2 cellular contexts compared by ENCODE assay signal in the genomic region with DNA sequence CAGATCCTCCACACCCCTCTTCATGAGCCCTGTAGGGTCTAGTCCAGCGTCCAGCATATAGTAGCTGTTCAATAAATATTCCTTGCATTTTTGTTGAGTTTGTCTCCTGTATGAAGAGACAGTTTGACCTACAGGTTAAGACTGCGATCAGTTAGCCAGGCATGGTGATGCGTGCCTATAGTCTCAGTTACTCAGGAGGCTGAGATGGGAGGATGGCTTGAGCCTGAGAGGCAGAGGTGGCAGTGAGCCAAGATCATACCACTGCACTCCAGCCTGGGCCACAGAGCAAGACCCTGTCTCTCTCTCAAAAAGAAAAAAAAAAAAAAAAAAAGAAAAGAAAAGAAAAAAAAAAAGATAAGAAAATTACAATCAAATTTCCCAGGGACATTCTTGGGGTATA.
TF ChIP-seq lines count a peak whose summit lies in the region.

No MANE protein-coding gene starts in this region.

TF ChIP-seq in liver, 16 proteins besides CTCF, POLR2A, EP300 and RAD21:
- TF ChIP-seq GABPA (IDR thresholded peaks at IDR 0.05 in 1 of 2, conservative IDR thresholded peaks at IDR 0.05 in 1 of 2), result no peak
- no peak for TF ChIP-seq TAF1 (conservative IDR thresholded peaks at IDR 0.05)
- no peak for TF ChIP-seq HNF4A (conservative IDR thresholded peaks at IDR 0.05)
- no peak for TF ChIP-seq EGR1 (IDR thresholded peaks at IDR 0.05; ENCODE audit: low read depth in 2 of 2)
- no peak for TF ChIP-seq HNF4G (IDR thresholded peaks at IDR 0.05)
- TF ChIP-seq JUND (IDR thresholded peaks at IDR 0.05), result no peak
- TF ChIP-seq, protein P1, sequence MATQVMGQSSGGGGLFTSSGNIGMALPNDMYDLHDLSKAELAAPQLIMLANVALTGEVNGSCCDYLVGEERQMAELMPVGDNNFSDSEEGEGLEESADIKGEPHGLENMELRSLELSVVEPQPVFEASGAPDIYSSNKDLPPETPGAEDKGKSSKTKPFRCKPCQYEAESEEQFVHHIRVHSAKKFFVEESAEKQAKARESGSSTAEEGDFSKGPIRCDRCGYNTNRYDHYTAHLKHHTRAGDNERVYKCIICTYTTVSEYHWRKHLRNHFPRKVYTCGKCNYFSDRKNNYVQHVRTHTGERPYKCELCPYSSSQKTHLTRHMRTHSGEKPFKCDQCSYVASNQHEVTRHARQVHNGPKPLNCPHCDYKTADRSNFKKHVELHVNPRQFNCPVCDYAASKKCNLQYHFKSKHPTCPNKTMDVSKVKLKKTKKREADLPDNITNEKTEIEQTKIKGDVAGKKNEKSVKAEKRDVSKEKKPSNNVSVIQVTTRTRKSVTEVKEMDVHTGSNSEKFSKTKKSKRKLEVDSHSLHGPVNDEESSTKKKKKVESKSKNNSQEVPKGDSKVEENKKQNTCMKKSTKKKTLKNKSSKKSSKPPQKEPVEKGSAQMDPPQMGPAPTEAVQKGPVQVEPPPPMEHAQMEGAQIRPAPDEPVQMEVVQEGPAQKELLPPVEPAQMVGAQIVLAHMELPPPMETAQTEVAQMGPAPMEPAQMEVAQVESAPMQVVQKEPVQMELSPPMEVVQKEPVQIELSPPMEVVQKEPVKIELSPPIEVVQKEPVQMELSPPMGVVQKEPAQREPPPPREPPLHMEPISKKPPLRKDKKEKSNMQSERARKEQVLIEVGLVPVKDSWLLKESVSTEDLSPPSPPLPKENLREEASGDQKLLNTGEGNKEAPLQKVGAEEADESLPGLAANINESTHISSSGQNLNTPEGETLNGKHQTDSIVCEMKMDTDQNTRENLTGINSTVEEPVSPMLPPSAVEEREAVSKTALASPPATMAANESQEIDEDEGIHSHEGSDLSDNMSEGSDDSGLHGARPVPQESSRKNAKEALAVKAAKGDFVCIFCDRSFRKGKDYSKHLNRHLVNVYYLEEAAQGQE (IDR thresholded peaks at IDR 0.05), result no peak
- TF ChIP-seq SP1 (IDR thresholded peaks at IDR 0.05), result no peak
- TF ChIP-seq, protein P2, sequence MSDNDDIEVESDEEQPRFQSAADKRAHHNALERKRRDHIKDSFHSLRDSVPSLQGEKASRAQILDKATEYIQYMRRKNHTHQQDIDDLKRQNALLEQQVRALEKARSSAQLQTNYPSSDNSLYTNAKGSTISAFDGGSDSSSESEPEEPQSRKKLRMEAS (IDR thresholded peaks at IDR 0.05), result no peak
- TF ChIP-seq, protein P3, sequence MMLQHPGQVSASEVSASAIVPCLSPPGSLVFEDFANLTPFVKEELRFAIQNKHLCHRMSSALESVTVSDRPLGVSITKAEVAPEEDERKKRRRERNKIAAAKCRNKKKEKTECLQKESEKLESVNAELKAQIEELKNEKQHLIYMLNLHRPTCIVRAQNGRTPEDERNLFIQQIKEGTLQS (IDR thresholded peaks at IDR 0.05), result no peak
- TF ChIP-seq FOXA1 (IDR thresholded peaks at IDR 0.05), result no peak
- TF ChIP-seq RXRA (IDR thresholded peaks at IDR 0.05), result no peak
- TF ChIP-seq, protein P4, sequence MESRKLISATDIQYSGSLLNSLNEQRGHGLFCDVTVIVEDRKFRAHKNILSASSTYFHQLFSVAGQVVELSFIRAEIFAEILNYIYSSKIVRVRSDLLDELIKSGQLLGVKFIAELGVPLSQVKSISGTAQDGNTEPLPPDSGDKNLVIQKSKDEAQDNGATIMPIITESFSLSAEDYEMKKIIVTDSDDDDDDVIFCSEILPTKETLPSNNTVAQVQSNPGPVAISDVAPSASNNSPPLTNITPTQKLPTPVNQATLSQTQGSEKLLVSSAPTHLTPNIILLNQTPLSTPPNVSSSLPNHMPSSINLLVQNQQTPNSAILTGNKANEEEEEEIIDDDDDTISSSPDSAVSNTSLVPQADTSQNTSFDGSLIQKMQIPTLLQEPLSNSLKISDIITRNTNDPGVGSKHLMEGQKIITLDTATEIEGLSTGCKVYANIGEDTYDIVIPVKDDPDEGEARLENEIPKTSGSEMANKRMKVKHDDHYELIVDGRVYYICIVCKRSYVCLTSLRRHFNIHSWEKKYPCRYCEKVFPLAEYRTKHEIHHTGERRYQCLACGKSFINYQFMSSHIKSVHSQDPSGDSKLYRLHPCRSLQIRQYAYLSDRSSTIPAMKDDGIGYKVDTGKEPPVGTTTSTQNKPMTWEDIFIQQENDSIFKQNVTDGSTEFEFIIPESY (IDR thresholded peaks at IDR 0.05), result no peak
- TF ChIP-seq YY1 (IDR thresholded peaks at IDR 0.05), result no peak
- no peak for TF ChIP-seq FOXA2 (IDR thresholded peaks at IDR 0.05)
- no peak for TF ChIP-seq NR2F2 (IDR thresholded peaks at IDR 0.05)

TF ChIP-seq in HepG2, 621 proteins besides CTCF, POLR2A, EP300 and RAD21:
- TF ChIP-seq SPEN (CRISPR knock-in tag; IDR thresholded peaks at IDR 0.05; ENCODE audit: low read depth), result no peak
- no peak for TF ChIP-seq ZNF451 (CRISPR knock-in tag; IDR thresholded peaks at IDR 0.05)
- TF ChIP-seq ZNF235 (CRISPR knock-in tag; IDR thresholded peaks at IDR 0.05; ENCODE audit: borderline replicate concordance), result no peak
- no peak for TF ChIP-seq TBL1XR1 (IDR thresholded peaks at IDR 0.05; ENCODE audit: borderline replicate concordance, low read length, partially characterized antibody)
- no peak for TF ChIP-seq SUZ12 (IDR thresholded peaks at IDR 0.05; ENCODE audit: low read depth, low read length)
- TF ChIP-seq, protein P5, sequence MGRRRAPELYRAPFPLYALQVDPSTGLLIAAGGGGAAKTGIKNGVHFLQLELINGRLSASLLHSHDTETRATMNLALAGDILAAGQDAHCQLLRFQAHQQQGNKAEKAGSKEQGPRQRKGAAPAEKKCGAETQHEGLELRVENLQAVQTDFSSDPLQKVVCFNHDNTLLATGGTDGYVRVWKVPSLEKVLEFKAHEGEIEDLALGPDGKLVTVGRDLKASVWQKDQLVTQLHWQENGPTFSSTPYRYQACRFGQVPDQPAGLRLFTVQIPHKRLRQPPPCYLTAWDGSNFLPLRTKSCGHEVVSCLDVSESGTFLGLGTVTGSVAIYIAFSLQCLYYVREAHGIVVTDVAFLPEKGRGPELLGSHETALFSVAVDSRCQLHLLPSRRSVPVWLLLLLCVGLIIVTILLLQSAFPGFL (CRISPR knock-in tag; IDR thresholded peaks at IDR 0.05), result no peak
- TF ChIP-seq ZNF564 (CRISPR knock-in tag; IDR thresholded peaks at IDR 0.05), result no peak
- TF ChIP-seq, protein P6, sequence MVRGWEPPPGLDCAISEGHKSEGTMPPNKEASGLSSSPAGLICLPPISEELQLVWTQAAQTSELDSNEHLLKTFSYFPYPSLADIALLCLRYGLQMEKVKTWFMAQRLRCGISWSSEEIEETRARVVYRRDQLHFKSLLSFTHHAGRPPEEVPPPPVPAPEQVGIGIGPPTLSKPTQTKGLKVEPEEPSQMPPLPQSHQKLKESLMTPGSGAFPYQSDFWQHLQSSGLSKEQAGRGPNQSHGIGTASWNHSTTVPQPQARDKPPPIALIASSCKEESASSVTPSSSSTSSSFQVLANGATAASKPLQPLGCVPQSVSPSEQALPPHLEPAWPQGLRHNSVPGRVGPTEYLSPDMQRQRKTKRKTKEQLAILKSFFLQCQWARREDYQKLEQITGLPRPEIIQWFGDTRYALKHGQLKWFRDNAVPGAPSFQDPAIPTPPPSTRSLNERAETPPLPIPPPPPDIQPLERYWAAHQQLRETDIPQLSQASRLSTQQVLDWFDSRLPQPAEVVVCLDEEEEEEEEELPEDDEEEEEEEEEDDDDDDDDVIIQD (CRISPR knock-in tag; IDR thresholded peaks at IDR 0.05; ENCODE audit: low read depth), result no peak
- TF ChIP-seq, protein P7, sequence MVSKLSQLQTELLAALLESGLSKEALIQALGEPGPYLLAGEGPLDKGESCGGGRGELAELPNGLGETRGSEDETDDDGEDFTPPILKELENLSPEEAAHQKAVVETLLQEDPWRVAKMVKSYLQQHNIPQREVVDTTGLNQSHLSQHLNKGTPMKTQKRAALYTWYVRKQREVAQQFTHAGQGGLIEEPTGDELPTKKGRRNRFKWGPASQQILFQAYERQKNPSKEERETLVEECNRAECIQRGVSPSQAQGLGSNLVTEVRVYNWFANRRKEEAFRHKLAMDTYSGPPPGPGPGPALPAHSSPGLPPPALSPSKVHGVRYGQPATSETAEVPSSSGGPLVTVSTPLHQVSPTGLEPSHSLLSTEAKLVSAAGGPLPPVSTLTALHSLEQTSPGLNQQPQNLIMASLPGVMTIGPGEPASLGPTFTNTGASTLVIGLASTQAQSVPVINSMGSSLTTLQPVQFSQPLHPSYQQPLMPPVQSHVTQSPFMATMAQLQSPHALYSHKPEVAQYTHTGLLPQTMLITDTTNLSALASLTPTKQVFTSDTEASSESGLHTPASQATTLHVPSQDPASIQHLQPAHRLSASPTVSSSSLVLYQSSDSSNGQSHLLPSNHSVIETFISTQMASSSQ (IDR thresholded peaks at IDR 0.05; ENCODE audit: low read depth), result no peak
- TF ChIP-seq, protein P7 (CRISPR knock-in tag; IDR thresholded peaks at IDR 0.05; ENCODE audit: borderline replicate concordance), result no peak
- TF ChIP-seq, protein P8, sequence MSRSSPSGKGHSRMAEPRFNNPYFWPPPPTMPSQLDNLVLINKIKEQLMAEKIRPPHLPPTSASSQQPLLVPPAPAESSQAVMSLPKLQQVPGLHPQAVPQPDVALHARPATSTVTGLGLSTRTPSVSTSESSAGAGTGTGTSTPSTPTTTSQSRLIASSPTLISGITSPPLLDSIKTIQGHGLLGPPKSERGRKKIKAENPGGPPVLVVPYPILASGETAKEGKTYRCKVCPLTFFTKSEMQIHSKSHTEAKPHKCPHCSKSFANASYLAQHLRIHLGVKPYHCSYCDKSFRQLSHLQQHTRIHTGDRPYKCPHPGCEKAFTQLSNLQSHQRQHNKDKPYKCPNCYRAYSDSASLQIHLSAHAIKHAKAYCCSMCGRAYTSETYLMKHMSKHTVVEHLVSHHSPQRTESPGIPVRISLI (CRISPR knock-in tag; IDR thresholded peaks at IDR 0.05; ENCODE audit: borderline replicate concordance), result no peak
- TF ChIP-seq, protein P9, sequence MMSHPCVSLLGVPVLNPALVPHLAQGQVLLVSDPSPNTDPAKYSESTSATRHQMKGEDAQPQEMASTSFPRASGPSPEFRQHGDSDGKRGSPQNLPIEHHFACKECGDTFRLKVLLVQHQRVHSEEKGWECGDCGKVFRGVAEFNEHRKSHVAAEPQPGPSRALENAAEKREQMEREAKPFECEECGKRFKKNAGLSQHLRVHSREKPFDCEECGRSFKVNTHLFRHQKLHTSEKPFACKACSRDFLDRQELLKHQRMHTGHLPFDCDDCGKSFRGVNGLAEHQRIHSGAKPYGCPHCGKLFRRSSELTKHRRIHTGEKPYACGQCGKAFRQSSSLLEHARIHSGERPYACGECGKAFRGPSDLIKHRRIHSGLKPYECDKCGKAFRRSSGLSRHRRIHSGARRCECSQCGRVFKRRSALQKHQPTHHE (CRISPR knock-in tag; IDR thresholded peaks at IDR 0.05; ENCODE audit: borderline replicate concordance), result no peak
